ENCODE assay signal across 1 cellular context in genomic region chr6:16128759-16129622, GRCh38.
TF ChIP-seq lines count a peak whose summit lies in the region.

MYLIP (plus strand) TSS chr6:16129086; CDS start chr6:16129323, 237 bp downstream.

TF ChIP-seq in K562, 482 proteins besides CTCF, POLR2A, EP300 and RAD21 (continued from another document and continues in another):
- TF ChIP-seq MGA (IDR thresholded peaks at IDR 0.05) = no peak; the same call in 1 of the 2 replicates
- TF ChIP-seq MTA3 (IDR thresholded peaks at IDR 0.05; ENCODE audit: borderline replicate concordance) = peak; percentile 97
- TF ChIP-seq MCM2 (IDR thresholded peaks at IDR 0.05; ENCODE audit: low read depth) = no peak
- TF ChIP-seq CHCHD3 (CRISPR knock-in tag; IDR thresholded peaks at IDR 0.05) = peak; percentile 94
- no peak for TF ChIP-seq SREBF2 (CRISPR knock-in tag; IDR thresholded peaks at IDR 0.05)
- peak; percentile 88 for TF ChIP-seq ELF1 (tag; IDR thresholded peaks at IDR 0.05)
- TF ChIP-seq ZNF507 (tag; conservative IDR thresholded peaks at IDR 0.05) = no peak
- TF ChIP-seq ZBTB1 (CRISPR knock-in tag; IDR thresholded peaks at IDR 0.05; ENCODE audit: borderline replicate concordance, low read depth) = peak; percentile 92; the same call in 1 of the 2 replicates
- no peak for TF ChIP-seq SRSF9 (IDR thresholded peaks at IDR 0.05; ENCODE audit: borderline replicate concordance, low read depth, low read length)
- peak; percentile 81 for TF ChIP-seq ZFX (CRISPR knock-in tag; IDR thresholded peaks at IDR 0.05)
- no peak for TF ChIP-seq NR3C1 (CRISPR knock-in tag; IDR thresholded peaks at IDR 0.05)
- 0 out of 2 replicates have a peak, but pooled peaks have one; percentile 56 for TF ChIP-seq SRSF3 (IDR thresholded peaks at IDR 0.05; ENCODE audit: insufficient read depth, low read length)
- no peak for TF ChIP-seq SREBF1 (IDR thresholded peaks at IDR 0.05; ENCODE audit: borderline replicate concordance, low read depth, low read length)
- no peak for TF ChIP-seq MTF1 (CRISPR knock-in tag; IDR thresholded peaks at IDR 0.05; ENCODE audit: borderline replicate concordance)
- peak; percentile 20; the same call in 1 of the 2 replicates for TF ChIP-seq LEF1 (IDR thresholded peaks at IDR 0.05)
- peak; percentile 33; the same call in 1 of the 2 replicates for TF ChIP-seq GATA2 (CRISPR knock-in tag; IDR thresholded peaks at IDR 0.05)
- peak; percentile 50 for TF ChIP-seq ETS2 (tag; IDR thresholded peaks at IDR 0.05; ENCODE audit: borderline replicate concordance, poor library complexity, severe bottlenecking)
- no peak; the same call in 1 of the 2 replicates for TF ChIP-seq TARDBP (IDR thresholded peaks at IDR 0.05)
- TF ChIP-seq CREB3L1 (IDR thresholded peaks at IDR 0.05; ENCODE audit: borderline replicate concordance, low read depth) = peak; percentile 48; the same call in 1 of the 2 replicates
- TF ChIP-seq CEBPB (tag; IDR thresholded peaks at IDR 0.05) = no peak
- no peak for TF ChIP-seq SRSF1 (IDR thresholded peaks at IDR 0.05; ENCODE audit: low read depth, low read length)
- peak; percentile 100 for TF ChIP-seq POLR2B (IDR thresholded peaks at IDR 0.05; ENCODE audit: low read depth, partially characterized antibody)
- no peak for TF ChIP-seq ZNF282 (CRISPR knock-in tag; IDR thresholded peaks at IDR 0.05)
- peak in 1 of 2 experiments; percentile 90; a peak in 1 of 4 replicates for TF ChIP-seq KDM4B (IDR thresholded peaks at IDR 0.05; ENCODE audit: borderline replicate concordance in 2 of 2, low read depth in 1 of 2)
- no peak for TF ChIP-seq HDGF (IDR thresholded peaks at IDR 0.05)
- TF ChIP-seq CBX8 (IDR thresholded peaks at IDR 0.05; ENCODE audit: borderline replicate concordance, extremely low read depth, low read depth, low read length, poor library complexity, severe bottlenecking) = no peak
- TF ChIP-seq USF1 (CRISPR knock-in tag; IDR thresholded peaks at IDR 0.05) = peak; percentile 31; the same call in 1 of the 2 replicates
- no peak for TF ChIP-seq CBX2 (IDR thresholded peaks at IDR 0.05; ENCODE audit: insufficient read depth, low read length, poor library complexity, severe bottlenecking)
- peak; percentile 91 for TF ChIP-seq ZNF655 (CRISPR knock-in tag; IDR thresholded peaks at IDR 0.05)
- peak; percentile 96 for TF ChIP-seq TGIF2 (CRISPR knock-in tag; IDR thresholded peaks at IDR 0.05)
- TF ChIP-seq ZKSCAN8 (CRISPR knock-in tag; IDR thresholded peaks at IDR 0.05) = no peak
- TF ChIP-seq HBP1 (CRISPR knock-in tag; IDR thresholded peaks at IDR 0.05) = peak; percentile 97
- no peak for TF ChIP-seq ZNF444 (CRISPR knock-in tag; IDR thresholded peaks at IDR 0.05)
- TF ChIP-seq ZNF146 (CRISPR knock-in tag; IDR thresholded peaks at IDR 0.05; ENCODE audit: unreplicated experiment) = no peak
- TF ChIP-seq BRF1 (IDR thresholded peaks at IDR 0.05; ENCODE audit: borderline replicate concordance, extremely low read depth, insufficient read length) = no peak
- no peak for TF ChIP-seq ZNF184 (CRISPR knock-in tag; IDR thresholded peaks at IDR 0.05)
- peak; percentile 72; the same call in 1 of the 2 replicates for TF ChIP-seq TOE1 (IDR thresholded peaks at IDR 0.05; ENCODE audit: borderline replicate concordance)
- TF ChIP-seq TOE1 (CRISPR knock-in tag; IDR thresholded peaks at IDR 0.05; ENCODE audit: borderline replicate concordance, low read depth) = peak; percentile 95
- peak; percentile 93 for TF ChIP-seq GATAD2B (IDR thresholded peaks at IDR 0.05; ENCODE audit: borderline replicate concordance)
- TF ChIP-seq GTF2F1 (IDR thresholded peaks at IDR 0.05; ENCODE audit: low read depth, low read length) = peak; percentile 84; the same call in 1 of the 2 replicates
- TF ChIP-seq NR0B1 (IDR thresholded peaks at IDR 0.05; ENCODE audit: partially characterized antibody) = no peak
- no peak for TF ChIP-seq FOXA1 (IDR thresholded peaks at IDR 0.05; ENCODE audit: borderline replicate concordance)
- TF ChIP-seq PRMT5 (CRISPR knock-in tag; IDR thresholded peaks at IDR 0.05) = no peak; the same call in 1 of the 2 replicates
- TF ChIP-seq ARHGAP35 (IDR thresholded peaks at IDR 0.05; ENCODE audit: partially characterized antibody) = peak; percentile 47
